Comparison of ENCODE assay signal across 11 cellular contexts in genomic region chr15:74867562-74868458, GRCh38. TPM values are rescaled to one million over a fixed set of nuclear protein-coding genes. Genes with fewer than 3 reads are reported as not detected.
DNase-seq lines count a peak whose midpoint lies in the region; ATAC-seq, FAIRE-seq and TF ChIP-seq lines count a peak whose summit lies in the region.
"Had no signal": no experiment of that assay in that cellular context is flagged by ENCODE, and none has a peak within 500 bp of the region (broad histone marks: within the 10 kb centered on the region; RNA-seq: fewer than 3 reads in every experiment).

No MANE protein-coding gene starts in this region.

- ATAC-seq in aorta (ENCODE audit: low FRiP score) = no peak

- H3K9me3 ChIP-seq in mesenchymal stem cell (ENCODE audit: control insufficient read depth, low read length) (no peaks in the 10 kb centered on the region), aorta (ENCODE audit: control insufficient read depth, low read length) (no peaks in the 10 kb centered on the region)

- no peak overlapping the region for H4K91ac ChIP-seq in mesenchymal stem cell (ENCODE audit: low read length)

- H3K27ac ChIP-seq in mesenchymal stem cell (ENCODE audit: low read length, poor library complexity, severe bottlenecking) (peak overlapping the region; percentile 85), aorta (ENCODE audit: low read depth in 1 of 2, low read length in 2 of 2) (no peak overlapping the region)

- peaks cover 26% of the 10 kb centered on the region for H3K36me3 Mint-ChIP-seq in brain

- H3K27me3 Mint-ChIP-seq in brain = peaks cover 3% of the 10 kb centered on the region

- peaks cover 63% of the 10 kb centered on the region for H3K4me1 Mint-ChIP-seq in brain

- peak overlapping the region; percentile 24 for H2AK5ac ChIP-seq in mesenchymal stem cell (ENCODE audit: low read length, severe bottlenecking)

- H3K36me3 ChIP-seq in mesenchymal stem cell (ENCODE audit: control insufficient read depth in 1 of 2, insufficient read depth in 2 of 2, low read depth in 1 of 2, low read length in 2 of 2) (peaks cover 9 to 14% of the 10 kb centered on the region in 2 experiments), aorta (ENCODE audit: control insufficient read depth in 1 of 2, insufficient read depth in 2 of 2, low read length in 1 of 2) (no peaks in the 10 kb centered on the region)

- H3K4me2 ChIP-seq in mesenchymal stem cell (ENCODE audit: low read length, poor library complexity, severe bottlenecking) = peak overlapping the region; percentile 20

- peaks cover 0 to 9% (median 0%) of the 10 kb centered on the region in 5 experiments for H3K9me3 Mint-ChIP-seq in brain

- FAIRE-seq in frontal cortex (lab: Jason Lieb, UNC) = no peak
- FAIRE-seq: bronchial epithelial cell had no signal

- H2AFZ ChIP-seq in mesenchymal stem cell (ENCODE audit: low read depth, low read length) = no peak overlapping the region

- H3K4me3 Mint-ChIP-seq in brain = peak overlapping the region in 3 of 5 experiments; percentile 2 to 72 (median 11)

- no peaks in the 10 kb centered on the region for H3K27me3 ChIP-seq in mesenchymal stem cell (ENCODE audit: control insufficient read depth in 1 of 2, insufficient read depth in 1 of 2, low read length in 2 of 2)
- H3K27me3 ChIP-seq in aorta (ENCODE audit: control insufficient read depth in 1 of 2, insufficient read depth in 2 of 2, low read length in 1 of 2) = no peaks in the 10 kb centered on the region

- no peak overlapping the region for H2BK12ac ChIP-seq in mesenchymal stem cell (ENCODE audit: low read length in 2 of 2)

- H2BK5ac ChIP-seq in mesenchymal stem cell (ENCODE audit: low read depth, low read length, poor library complexity, severe bottlenecking) = peak overlapping the region; percentile 74

- H3K14ac ChIP-seq in mesenchymal stem cell (ENCODE audit: low read length in 2 of 2) = no peak overlapping the region

- peaks cover 13% of the 10 kb centered on the region for H3K79me1 ChIP-seq in mesenchymal stem cell (replicated peaks; ENCODE audit: low read length, poor library complexity, severe bottlenecking)

- H4K8ac ChIP-seq in mesenchymal stem cell (ENCODE audit: low read length) = no peak overlapping the region

- H3K4ac ChIP-seq in mesenchymal stem cell (ENCODE audit: low read depth in 1 of 2, low read length in 2 of 2) = no peak overlapping the region

- intact Hi-C loops in aorta (cut with DNase I) = no loop called here

- peak overlapping the region in 4 of 5 experiments; percentile 54 to 93 (median 84) for H3K27ac Mint-ChIP-seq in brain

- no peak overlapping the region for H3K4me3 ChIP-seq in mesenchymal stem cell (ENCODE audit: insufficient read depth in 1 of 2, low read depth in 1 of 2, low read length in 2 of 2)
- H3K4me3 ChIP-seq in aorta (ENCODE audit: low read length in 2 of 2) = no peak overlapping the region

- no peak overlapping the region for H3K23ac ChIP-seq in mesenchymal stem cell (ENCODE audit: low read length in 2 of 2)

- H2BK120ac ChIP-seq in mesenchymal stem cell (ENCODE audit: low read depth, low read length) = no peak overlapping the region

- no peak overlapping the region for H3K9ac ChIP-seq in mesenchymal stem cell (ENCODE audit: low read length)

- peak; percentile 17 for DNase-seq in stimulated activated CD4-positive, alpha-beta T cell treated with anti-CD3 and anti-CD28 coated beads, Interleukin-15, amount 100 ng/mL, for 24 hours
- DNase-seq in stimulated activated CD4-positive, alpha-beta T cell treated with anti-CD3 and anti-CD28 coated beads, Interleukin-2, amount 100 ng/mL, for 24 hours = no peak
- DNase-seq in mesenchymal stem cell = no peak
- DNase-seq in HuH-7 (ENCODE audit: low spot score) = no peak
- DNase-seq in NCI-H526 (lab: John Stamatoyannopoulos, UW) = no peak
- no peak for DNase-seq in frontal cortex (ENCODE audit: low spot score in 2 of 2)
- no peak for DNase-seq in aorta
- DNase-seq: SW 1271 had no signal

- no peak for TF ChIP-seq CTCF in brain (conservative IDR thresholded peaks at IDR 0.05)

- 83% methylated on average over 6 of the region's 7 CpGs for WGBS in mesenchymal stem cell
- WGBS in aorta, 2 donors = 75 to 79% methylated on average over 7 of the region's 7 CpGs

- H2BK15ac ChIP-seq in mesenchymal stem cell (ENCODE audit: low read depth, poor library complexity, severe bottlenecking) = no peak overlapping the region

- H3K18ac ChIP-seq in mesenchymal stem cell (ENCODE audit: low read depth in 1 of 2, low read length in 2 of 2) = no peak overlapping the region

- H3K4me1 ChIP-seq in mesenchymal stem cell (ENCODE audit: control insufficient read depth, insufficient read depth, low read depth, low read length) (peaks cover 44% of the 10 kb centered on the region), aorta (ENCODE audit: control insufficient read depth in 1 of 2, insufficient read depth in 2 of 2, low read length in 2 of 2) (peaks cover 0 to 2% of the 10 kb centered on the region in 2 donors)

RNA-seq across cellular contexts. Expression of gene SCAMP2, which starts 5.4 kb away (rescaled TPM):
- polyA plus RNA-seq in brain (ENCODE audit: insufficient read depth, low read depth, low replicate concordance) = 70.3 TPM
- polyA plus RNA-seq in mesenchymal stem cell (2013, experiment 1 of 2) = 81.8 TPM
- 78.8 TPM for polyA plus RNA-seq in mesenchymal stem cell (2013, experiment 2 of 2)
- total RNA-seq in frontal cortex = 4.5 TPM
- 10 to 100 TPM; 62.2 to 65.0 TPM for total RNA-seq in aorta
- 10 to 100 TPM; 21.8 to 30.4 TPM for polyA plus RNA-seq in aorta

RNA-seq across cellular contexts. Expression of gene MPI, which starts 22.0 kb away (rescaled TPM):
- polyA plus RNA-seq in brain (ENCODE audit: insufficient read depth, low read depth, low replicate concordance) (64.7 TPM), aorta (10 to 100 TPM; 21.3 to 28.0 TPM)
- 25.4 TPM for polyA plus RNA-seq in mesenchymal stem cell (2013, experiment 1 of 2)
- 25.0 TPM for polyA plus RNA-seq in mesenchymal stem cell (2013, experiment 2 of 2)
- total RNA-seq in frontal cortex (26.1 TPM), aorta (10 to 100 TPM; 24.4 to 31.1 TPM)

RNA-seq across cellular contexts. Expression of gene ULK3, which starts 24.9 kb away (rescaled TPM):
- 25.2 TPM for polyA plus RNA-seq in brain (ENCODE audit: insufficient read depth, low read depth, low replicate concordance)
- 15.0 TPM for polyA plus RNA-seq in mesenchymal stem cell (2013, experiment 1 of 2)
- 14.2 TPM for polyA plus RNA-seq in mesenchymal stem cell (2013, experiment 2 of 2)
- total RNA-seq in frontal cortex = 30.6 TPM
- total RNA-seq in aorta = 10 to 100 TPM; 19.3 to 31.6 TPM
- polyA plus RNA-seq in aorta = 10 to 100 TPM; 17.7 to 43.6 TPM

RNA-seq across cellular contexts. Expression of gene FAM219B, which starts 38.8 kb away (rescaled TPM):
- polyA plus RNA-seq in brain (ENCODE audit: insufficient read depth, low read depth, low replicate concordance) (44.5 TPM), aorta (10 to 100 TPM; 29.6 to 61.2 TPM)
- 41.8 TPM for polyA plus RNA-seq in mesenchymal stem cell (2013, experiment 1 of 2)
- 44.0 TPM for polyA plus RNA-seq in mesenchymal stem cell (2013, experiment 2 of 2)
- total RNA-seq in frontal cortex (52.2 TPM), aorta (10 to 100 TPM; 64.7 to 88.4 TPM)

RNA-seq across cellular contexts. Expression of gene CPLX3, which starts 41.4 kb away (rescaled TPM):
- polyA plus RNA-seq in brain (ENCODE audit: insufficient read depth, low read depth, low replicate concordance) = 2.1 TPM
- polyA plus RNA-seq in mesenchymal stem cell (2013, experiment 1 of 2) = not detected
- polyA plus RNA-seq in mesenchymal stem cell (2013, experiment 2 of 2) = not detected
- 0.82 TPM for total RNA-seq in frontal cortex
- not detected for total RNA-seq in aorta
- under 1 TPM; 0.05 to 0.13 TPM for polyA plus RNA-seq in aorta
- total RNA-seq: bronchial epithelial cell, mononuclear cell had no signal

Comparison
In these comparisons a context has a peak if more than half of its experiments do, and no peak if none do; other contexts are left out.
1. RNA of gene SCAMP2, which starts 5.4 kb away (total RNA-seq): 62.2 to 65.0 TPM in aorta; 4.5 TPM in frontal cortex (single experiment); every median in the first group is over 10 times any median in the second.